In genomic region chr12:63804746-63805145, GRCh38 we compare ENCODE assay signal across 24 cellular contexts.
"Had no signal": no experiment of that assay in that cellular context is flagged by ENCODE, and none has a peak within 500 bp of the region (broad histone marks: within the 10 kb centered on the region; RNA-seq: fewer than 3 reads in every experiment).

No MANE protein-coding gene starts in this region.

- DNase-seq: effector memory CD8-positive, alpha-beta T cell; foreskin keratinocyte; immature natural killer cell; kidney; left cardiac atrium; left ventricle myocardium superior; mesenchymal stem cell; naive B cell; psoas muscle; retina; right lobe of liver; spleen; stimulated activated CD4-positive, alpha-beta T cell treated with anti-CD3 and anti-CD28 coated beads, Interleukin-2, amount 100 ng/mL, for 24 hours; stimulated activated CD4-positive, alpha-beta T cell treated with anti-CD3 and anti-CD28 coated beads, Interleukin-4, amount 100 ng/mL, for 4 hours; stimulated activated naive B cell treated with anti-CD40 and anti-IgM and Interleukin-4, amounts not matched to agents 10 μg/mL and 1 μg/mL and 100 μg/mL, for 72 hours; stimulated activated naive CD8-positive, alpha-beta T cell treated with anti-CD3 and anti-CD28 coated beads, Interleukin-15, amount 100 ng/mL, for 72 hours; testis; upper lobe of right lung had no signal

- ATAC-seq: effector memory CD8-positive, alpha-beta T cell; foreskin keratinocyte; left cardiac atrium; left ventricle myocardium superior; psoas muscle; right lobe of liver; stimulated activated naive B cell treated with anti-CD40 and anti-IgM and Interleukin-4, amounts not matched to agents 10 μg/mL and 1 μg/mL and 100 μg/mL, for 72 hours; stimulated activated naive CD8-positive, alpha-beta T cell treated with anti-CD3 and anti-CD28 coated beads, Interleukin-15, amount 100 ng/mL, for 72 hours; upper lobe of right lung had no signal

- H3K9me3 Mint-ChIP-seq: effector memory CD8-positive, alpha-beta T cell; immature natural killer cell; naive B cell; nephron; stimulated activated naive B cell treated with anti-CD40 and anti-IgM and Interleukin-4, amounts not matched to agents 10 μg/mL and 1 μg/mL and 100 μg/mL, for 72 hours; stimulated activated naive CD8-positive, alpha-beta T cell treated with anti-CD3 and anti-CD28 coated beads, Interleukin-15, amount 100 ng/mL, for 72 hours had no signal

- H3K4me3 ChIP-seq: esophagus muscularis mucosa, lung, psoas muscle, right lobe of liver, spleen, testis, tibial nerve, upper lobe of right lung, vagina had no signal

- H3K27me3 Mint-ChIP-seq: effector memory CD8-positive, alpha-beta T cell; naive B cell; stimulated activated naive B cell treated with anti-CD40 and anti-IgM and Interleukin-4, amounts not matched to agents 10 μg/mL and 1 μg/mL and 100 μg/mL, for 72 hours; stimulated activated naive CD8-positive, alpha-beta T cell treated with anti-CD3 and anti-CD28 coated beads, Interleukin-15, amount 100 ng/mL, for 72 hours had no signal

- H3K27ac Mint-ChIP-seq: immature natural killer cell; naive B cell; nephron; stimulated activated naive B cell treated with anti-CD40 and anti-IgM and Interleukin-4, amounts not matched to agents 10 μg/mL and 1 μg/mL and 100 μg/mL, for 72 hours had no signal

- H3K27ac ChIP-seq: epithelial cell of prostate, esophagus muscularis mucosa, foreskin keratinocyte, psoas muscle, right lobe of liver, spleen, testis, tibial nerve, upper lobe of right lung, vagina had no signal

- H3K4me3 Mint-ChIP-seq: effector memory CD8-positive, alpha-beta T cell; immature natural killer cell; naive B cell; nephron; stimulated activated naive B cell treated with anti-CD40 and anti-IgM and Interleukin-4, amounts not matched to agents 10 μg/mL and 1 μg/mL and 100 μg/mL, for 72 hours; stimulated activated naive CD8-positive, alpha-beta T cell treated with anti-CD3 and anti-CD28 coated beads, Interleukin-15, amount 100 ng/mL, for 72 hours had no signal

- H3K4me1 Mint-ChIP-seq: naive B cell; nephron; stimulated activated naive B cell treated with anti-CD40 and anti-IgM and Interleukin-4, amounts not matched to agents 10 μg/mL and 1 μg/mL and 100 μg/mL, for 72 hours had no signal
